1 cellular context compared by ENCODE assay signal in genomic region chr4:83440148-83440814, GRCh38.
TF ChIP-seq lines count a peak whose summit lies in the region.

No MANE protein-coding gene starts in this region.

TF ChIP-seq in GM12878, 131 proteins besides CTCF, POLR2A, EP300 and RAD21:
- no peak for TF ChIP-seq IKZF1 (conservative IDR thresholded peaks at IDR 0.05)
- peak; percentile 58; the same call in 1 of the 2 replicates for TF ChIP-seq MEF2A (IDR thresholded peaks at IDR 0.05; ENCODE audit: insufficient read depth, low read depth, low read length)
